In the genomic region with DNA sequence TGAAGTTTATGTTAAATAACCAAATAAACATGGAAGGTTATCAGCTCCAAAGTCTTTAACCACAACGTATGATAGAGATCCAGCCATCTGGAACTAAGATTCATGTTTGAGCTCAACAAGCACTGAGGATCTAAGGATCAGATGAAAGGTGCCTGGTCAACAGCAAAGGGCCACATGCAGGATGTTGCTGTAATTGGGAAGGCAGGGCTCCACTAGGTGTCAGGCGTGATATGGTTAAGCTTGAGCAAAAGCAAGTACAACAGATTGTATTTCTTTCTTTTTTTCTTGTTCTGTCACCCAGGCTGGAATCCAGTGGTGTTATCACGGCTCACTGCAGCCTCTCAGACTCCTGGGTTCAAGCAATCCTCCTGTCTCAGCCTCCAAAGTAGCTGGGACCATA, we compare ENCODE assay signal across 11 cellular contexts. TPM values are rescaled to one million over a fixed set of nuclear protein-coding genes. Genes with fewer than 3 reads are reported as not detected.
DNase-seq lines count a peak whose midpoint lies in the region; ATAC-seq, FAIRE-seq and TF ChIP-seq lines count a peak whose summit lies in the region.
"Had no signal": no experiment of that assay in that cellular context is flagged by ENCODE, and none has a peak within 500 bp of the region (broad histone marks: within the 10 kb centered on the region; RNA-seq: fewer than 3 reads in every experiment).

No MANE protein-coding gene starts in this region.

- BruUV-seq in HCT116 (replicated peaks; lab: Mats Ljungman, UMichigan), result no TSS peak

- no peaks in the 10 kb centered on the region for H3K4me1 ChIP-seq in DND-41 (ENCODE audit: insufficient read depth, low read length)
- H3K4me1 ChIP-seq in HCT116 (ENCODE audit: control insufficient read depth in 1 of 2, insufficient read depth in 2 of 2, low read length in 2 of 2), result no peaks in the 10 kb centered on the region

- TF ChIP-seq CTCF in DND-41 (IDR thresholded peaks at IDR 0.05; ENCODE audit: borderline replicate concordance, extremely low read depth, low read length, poor library complexity, severe bottlenecking) (peak; percentile 51), HCT116 (IDR thresholded peaks at IDR 0.05 in 2 of 3, conservative IDR thresholded peaks at IDR 0.05 in 1 of 3; ENCODE audit: borderline replicate concordance in 1 of 3, insufficient read depth in 1 of 3, low read depth in 2 of 3, low read length in 2 of 3) (0 out of 6 replicates have a peak, but pooled peaks of 1 of the 3 experiments have one; percentile 8)

- H3K27me3 ChIP-seq in DND-41 (ENCODE audit: insufficient read depth, low read length, poor library complexity) (no peaks in the 10 kb centered on the region), HCT116 (ENCODE audit: insufficient read depth, low read length) (no peaks in the 10 kb centered on the region)

- POLR2A ChIA-PET in HCT116 (lab: Charles Lee), result no interaction called here

- ATAC-seq in DND-41 (ENCODE audit: insufficient read depth, low read depth) (peak; percentile 65), HCT116 (peak; percentile 59), left colon (peak; percentile 43)
- ATAC-seq: WTC11 had no signal

- peaks cover 24% of the 10 kb centered on the region; the same call in 1 of the 2 replicates for H3K36me3 ChIP-seq in DND-41 (ENCODE audit: insufficient read depth, low read length)
- peaks cover 0 to 15% of the 10 kb centered on the region in 2 experiments; a peak in 1 of 4 replicates for H3K36me3 ChIP-seq in HCT116 (ENCODE audit: control insufficient read depth in 1 of 2, insufficient read depth in 2 of 2, low read length in 2 of 2)

- intact Hi-C loops in HCT116 (cut with micrococcal nuclease) (loop anchor here (10.0 kb wide), 1 partner anchor 316 kb away; the partner anchor contains the start of gene TRIM13), left colon (cut with DNase I, micrococcal nuclease) (no loop called here)

- H2AFZ ChIP-seq in DND-41 (ENCODE audit: low read depth, low read length) (no peak overlapping the region), HCT116 (ENCODE audit: low read depth, low read length, poor library complexity, severe bottlenecking) (no peak overlapping the region)

- RAD21 ChIA-PET in HCT116 (lab: Charles Lee; ENCODE audit: low non-redundant PET in 1 of 2, low total read pairs in 2 of 2, uncharacterized antibody in 2 of 2, unreplicated experiment in 2 of 2), result no interaction called here

- FAIRE-seq in HTR-8/SVneo (lab: Jason Lieb, UNC), result no peak

- H3K27ac ChIP-seq in DND-41 (ENCODE audit: low read length) (no peak overlapping the region), HCT116 (ENCODE audit: low read depth, low read length) (no peak overlapping the region)

- no peaks in the 10 kb centered on the region for H3K9me3 ChIP-seq in DND-41 (ENCODE audit: insufficient read depth, low read length, severe bottlenecking)
- no peaks in the 10 kb centered on the region for H3K9me3 ChIP-seq in HCT116 (ENCODE audit: control insufficient read depth in 1 of 2, insufficient read depth in 1 of 2, low read depth in 1 of 2, low read length in 2 of 2)

- TF ChIP-seq POLR2A in HCT116 (IDR thresholded peaks at IDR 0.05; ENCODE audit: borderline replicate concordance, extremely low read depth, insufficient read depth, insufficient read length), result no peak

- H3K4me3 ChIP-seq in DND-41 (ENCODE audit: low read depth in 1 of 2, low read length in 2 of 2), result no peak overlapping the region
- H3K4me3 ChIP-seq in HCT116 (replicated peaks in 1 of 2; ENCODE audit: low read depth in 1 of 2, low read length in 2 of 2), result no peak overlapping the region

- H3K4me2 ChIP-seq in DND-41 (ENCODE audit: insufficient read depth, low read length), result no peak overlapping the region
- no peak overlapping the region for H3K4me2 ChIP-seq in HCT116 (ENCODE audit: low read length)

- no peaks in the 10 kb centered on the region for H3K9me2 ChIP-seq in HCT116 (ENCODE audit: insufficient read depth)

- peaks cover 20% of the 10 kb centered on the region; the same call in 1 of the 2 replicates for H4K20me1 ChIP-seq in DND-41 (ENCODE audit: insufficient read depth, low read length)
- no peaks in the 10 kb centered on the region for H4K20me1 ChIP-seq in HCT116 (ENCODE audit: insufficient read depth)

- peaks cover 83% of the 10 kb centered on the region for H3K79me2 ChIP-seq in DND-41 (ENCODE audit: insufficient read depth, low read length)
- peaks cover 87% of the 10 kb centered on the region for H3K79me2 ChIP-seq in HCT116 (ENCODE audit: insufficient read depth, low read length)

- TF ChIP-seq RAD21 in HCT116 (IDR thresholded peaks at IDR 0.05; ENCODE audit: low read depth), result peak; percentile 43; the same call in 1 of the 2 replicates

- no peak overlapping the region for H3K9ac ChIP-seq in DND-41 (ENCODE audit: low read depth, low read length)
- no peak overlapping the region for H3K9ac ChIP-seq in HCT116 (ENCODE audit: low read length)

- peak; percentile 22 for DNase-seq in DND-41
- DNase-seq in HCT116 (ENCODE audit: low read depth, low spot score), result no peak
- peak; percentile 66 for DNase-seq in amniotic epithelial cell (ENCODE audit: low read depth)
- DNase-seq in left colon, result peak in 1 of 2 donors; percentile 20
- DNase-seq in occipital lobe (lab: John Stamatoyannopoulos, UW), result no peak
- DNase-seq in HTR-8/SVneo (ENCODE audit: insufficient read length, low spot score), result no peak
- DNase-seq in stimulated activated CD4-positive, alpha-beta T cell treated with anti-CD3 and anti-CD28 coated beads, Interleukin-4, amount 100 ng/mL, for 4 hours, result no peak
- DNase-seq in NOMO-1 treated with DMSO at 0.1 percent for 48 hours (lab: John Stamatoyannopoulos, UW; ENCODE audit: unreplicated experiment), result no peak
- DNase-seq: EL; stimulated activated CD4-positive, alpha-beta T cell treated with anti-CD3 and anti-CD28 coated beads, Interleukin-15, amount 100 ng/mL, for 24 hours had no signal

- CTCF ChIA-PET in HCT116 (lab: Charles Lee), result no interaction called here

TF ChIP-seq in HCT116, 20 proteins besides CTCF, POLR2A, EP300 and RAD21:
- no peak for TF ChIP-seq EGR1 (IDR thresholded peaks at IDR 0.05; ENCODE audit: low read depth)
- no peak for TF ChIP-seq ZBTB33 (IDR thresholded peaks at IDR 0.05; ENCODE audit: extremely low read depth, insufficient replicate concordance, low read length)
- no peak for TF ChIP-seq FOSL1 (IDR thresholded peaks at IDR 0.05; ENCODE audit: low read depth)
- no peak for TF ChIP-seq MAX (IDR thresholded peaks at IDR 0.05)
- TF ChIP-seq SP1 (IDR thresholded peaks at IDR 0.05; ENCODE audit: low read depth), result no peak
- no peak for TF ChIP-seq ELF1 (IDR thresholded peaks at IDR 0.05; ENCODE audit: borderline replicate concordance, low read depth)
- TF ChIP-seq ATF3 (IDR thresholded peaks at IDR 0.05), result no peak
- no peak for TF ChIP-seq TCF7L2 (IDR thresholded peaks at IDR 0.05; ENCODE audit: borderline replicate concordance, extremely low read depth, insufficient read depth, insufficient read length)
- TF ChIP-seq EZH2 (IDR thresholded peaks at IDR 0.05), result no peak
- no peak for TF ChIP-seq CBX3 (IDR thresholded peaks at IDR 0.05; ENCODE audit: low read depth)
- no peak for TF ChIP-seq JUND (IDR thresholded peaks at IDR 0.05)
- no peak for TF ChIP-seq CEBPB (IDR thresholded peaks at IDR 0.05; ENCODE audit: low read depth)
- no peak for TF ChIP-seq ZFX (IDR thresholded peaks at IDR 0.05)
TF ChIP-seq in HCT116: peak in this region for 0.

RNA-seq across cellular contexts. Expression of gene EBPL, which starts 12.0 kb away (rescaled TPM):
- total RNA-seq in HCT116 (2021; ENCODE audit: unreplicated experiment) (73.2 TPM), left colon (10 to 100 TPM; 34.8 to 45.8 TPM), occipital lobe (40.4 TPM)
- polyA plus RNA-seq in HCT116 (2012), result 30.9 and 44.8 TPM in 2 replicates

RNA-seq across cellular contexts. Expression of gene ARL11, which starts 50.9 kb away (rescaled TPM):
- not detected for total RNA-seq in HCT116 (2021; ENCODE audit: unreplicated experiment)
- polyA plus RNA-seq in HCT116 (2012), result not detected in 2 replicates
- total RNA-seq in left colon, result 1 to 10 TPM; 1.7 TPM
- 0.31 TPM for total RNA-seq in occipital lobe

Comparison
In these comparisons a context has a peak if more than half of its experiments do, and no peak if none do; other contexts are left out.
1. DNase-seq: peak in DND-41 (single experiment) and amniotic epithelial cell (single experiment); none in HCT116 (single experiment), occipital lobe (single experiment), HTR-8/SVneo (single experiment), stimulated activated CD4-positive, alpha-beta T cell treated with anti-CD3 and anti-CD28 coated beads, Interleukin-4, amount 100 ng/mL, for 4 hours (0 of 2) and NOMO-1 treated with DMSO at 0.1 percent for 48 hours (single experiment).
2. Peak in every context shown above with its lines, with median percentiles within 50 percentile points of each other: ATAC-seq.